8 cellular contexts compared by ENCODE assay signal in the genomic region with DNA sequence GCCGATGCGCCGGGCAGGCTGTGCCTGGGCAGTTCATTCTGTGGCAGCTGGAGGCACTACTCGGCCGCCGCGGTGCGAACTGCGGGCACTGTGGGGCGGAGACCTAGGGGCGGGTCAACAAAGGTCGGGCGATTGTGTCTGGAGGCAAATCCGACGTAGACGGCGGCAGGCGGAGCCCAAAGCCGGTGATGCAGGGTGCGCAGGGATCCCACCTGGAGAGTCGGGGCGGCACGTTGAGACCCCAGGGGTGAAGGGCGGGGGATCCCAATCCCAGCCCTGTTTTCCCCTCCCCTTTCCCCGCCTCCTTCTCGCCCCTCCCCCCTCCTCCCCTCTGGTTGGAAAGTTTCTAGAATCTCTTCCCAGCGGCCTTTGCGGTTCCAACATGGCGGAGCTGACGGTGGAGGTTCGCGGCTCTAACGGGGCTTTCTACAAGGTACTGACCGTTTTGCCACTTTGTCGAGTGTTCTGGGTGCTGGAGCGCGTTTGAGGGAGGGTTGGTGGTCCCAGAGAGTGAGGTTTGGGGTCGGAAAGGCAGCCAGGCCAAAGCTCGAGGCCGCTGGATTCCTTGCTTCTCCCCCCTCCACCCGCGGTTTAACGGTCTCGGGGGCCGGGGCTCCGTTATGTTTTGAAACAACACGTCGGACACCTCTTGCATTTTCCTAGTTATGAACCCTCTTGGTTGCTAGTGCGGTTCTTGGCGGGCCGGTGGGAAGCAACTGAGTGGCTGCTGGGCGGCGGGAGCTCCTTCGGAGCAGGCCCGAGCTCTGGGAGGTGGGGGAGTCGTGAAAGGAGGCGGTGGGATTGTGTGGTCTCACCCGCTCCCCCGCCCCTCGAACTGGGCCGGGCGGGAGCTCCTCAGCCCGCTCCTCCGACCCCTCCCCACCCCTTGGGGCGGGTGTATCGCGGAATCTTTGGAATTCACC. TPM values are rescaled to one million over a fixed set of nuclear protein-coding genes. Genes with fewer than 3 reads are reported as not detected.
A peak's percentile ranks its signal among the peaks of the same experiment; 100 is the strongest.
DNase-seq lines count a peak whose midpoint lies in the region; ATAC-seq, FAIRE-seq and TF ChIP-seq lines count a peak whose summit lies in the region.

A gene (plus strand): TSS at position 367 of the 923 bp plus-strand sequence. CDS start 16 bp downstream, at position 383.

- POLR2A ChIA-PET in HepG2 (lab: Yijun Ruan, JAX): interaction anchor here (0.6 to 2.4 kb wide), 9 partner anchors 13 to 1308 kb away, joined by 3 to 20 read pairs (median 4); a partner anchor contains a TSS

- intact Hi-C loops in CD14-positive monocyte (cut with micrococcal nuclease) (loop anchor here in 1 of 2 donors (5.0 kb wide), 1 partner anchor 75 kb away; a partner anchor contains a TSS), HepG2 (cut with micrococcal nuclease; ENCODE audit: unreplicated experiment) (loop anchor here (1.0 to 5.0 kb wide), 3 partner anchors 44 to 310 kb away; a partner anchor contains a TSS)
- intact Hi-C loops in dendritic cell treated with granulocyte-macrophage colony-stimulating factor and Interleukin-4, amounts not matched to agents 40 ng/mL and 50 ng/mL, for 4 days (cut with micrococcal nuclease): loop anchor here (1.0 to 5.0 kb wide), 2 partner anchors 77 to 310 kb away; a partner anchor contains a TSS

- FAIRE-seq in HepG2 (lab: Jason Lieb, UNC): peak; percentile 42

- peaks cover 2 to 5% of the 10 kb centered on the region in 2 experiments; a peak in 2 of 5 replicates for H3K36me3 ChIP-seq in HepG2 (replicated peaks in 1 of 2; ENCODE audit: control insufficient read depth in 1 of 2, insufficient read depth in 2 of 2, low read length in 2 of 2)

- DNase-seq in CD14-positive monocyte (ENCODE audit: low spot score) (peak; percentile 83), NCI-H69 (lab: John Stamatoyannopoulos, UW) (peak; percentile 96), HepG2 (ENCODE audit: low spot score) (peak; percentile 84)
- DNase-seq in activated CD4-positive, alpha-beta T cell treated with anti-CD3 and anti-CD28 coated beads, Interleukin-2, amount 50 U/mL, for 1 hour: peak; percentile 86
- peak; percentile 92 for DNase-seq in stimulated activated CD4-positive, alpha-beta T cell treated with anti-CD3 and anti-CD28 coated beads, Interleukin-4, amount 100 ng/mL, for 24 hours

- H3K4me2 ChIP-seq in HepG2 (ENCODE audit: low read depth, low read length): peak within 1 kb of the TSS; percentile 92

- no peaks in the 10 kb centered on the region; a peak in 1 of 5 replicates for H3K27me3 ChIP-seq in HepG2 (ENCODE audit: control insufficient read depth in 1 of 2, insufficient read depth in 2 of 2, low read length in 2 of 2)

- H3K4me1 ChIP-seq in HepG2 (ENCODE audit: insufficient read depth, low read length): peaks cover 43% of the 10 kb centered on the region

- H4K20me1 ChIP-seq in HepG2 (ENCODE audit: insufficient read depth, low read length): peaks cover 46% of the 10 kb centered on the region

- no TSS peak for BruUV-seq in HepG2 (replicated peaks; lab: Mats Ljungman, UMichigan)

- peak; percentile 56; the same call in 1 of the 2 replicates for TF ChIP-seq RAD21 in HepG2 (CRISPR knock-in tag; IDR thresholded peaks at IDR 0.05)

- peak within 1 kb of the TSS; percentile 95 to 99 (median 96) for H3K27ac Mint-ChIP-seq in CD14-positive monocyte
- H3K27ac Mint-ChIP-seq in dendritic cell treated with granulocyte-macrophage colony-stimulating factor and Interleukin-4, amounts not matched to agents 40 ng/mL and 50 ng/mL, for 4 days: peak within 1 kb of the TSS; percentile 94

- peak within 1 kb of the TSS; percentile 99 to 100 (median 99) for H3K4me3 ChIP-seq in HepG2 (replicated peaks in 1 of 3; ENCODE audit: insufficient read depth in 1 of 3, low read depth in 2 of 3, low read length in 3 of 3)

- H3K4me1 Mint-ChIP-seq in CD14-positive monocyte: peaks cover 24% of the 10 kb centered on the region
- H3K4me1 Mint-ChIP-seq in dendritic cell treated with granulocyte-macrophage colony-stimulating factor and Interleukin-4, amounts not matched to agents 40 ng/mL and 50 ng/mL, for 4 days (ENCODE audit: low read depth): peaks cover 38% of the 10 kb centered on the region

- ATAC-seq in GM19351 (IDR thresholded peaks at IDR 0.05; ENCODE audit: unreplicated experiment): peak; percentile 95
- ATAC-seq in HG03521 (IDR thresholded peaks at IDR 0.05; ENCODE audit: unreplicated experiment): peak; percentile 99
- ATAC-seq in HepG2: peak; percentile 99

- 2% methylated on average over 19 of the region's 67 CpGs for WGBS in HepG2 (ENCODE audit: low lambda C conversion rate)

- in situ Hi-C loops in HepG2 (cut with HindIII; ENCODE audit: extremely low pct_ligation_motif_present, low pct_unique_long_range_greater_than_20kb): no loop called here

- TF ChIP-seq POLR2A in HepG2 (IDR thresholded peaks at IDR 0.05; ENCODE audit: insufficient read depth in 1 of 2, low read depth in 2 of 2, low read length in 2 of 2): peak; percentile 79 to 92

- TF ChIP-seq CTCF in CD14-positive monocyte (IDR thresholded peaks at IDR 0.05): peak; percentile 69
- peak; percentile 70 for TF ChIP-seq CTCF in HepG2 (CRISPR knock-in tag; IDR thresholded peaks at IDR 0.05)

- H3K9me3 Mint-ChIP-seq in CD14-positive monocyte: no peaks in the 10 kb centered on the region
- no peaks in the 10 kb centered on the region for H3K9me3 Mint-ChIP-seq in dendritic cell treated with granulocyte-macrophage colony-stimulating factor and Interleukin-4, amounts not matched to agents 40 ng/mL and 50 ng/mL, for 4 days

- peaks cover 0 to 2% (median 1%) of the 10 kb centered on the region in 3 donors for H3K27me3 Mint-ChIP-seq in CD14-positive monocyte (ENCODE audit: low read depth in 3 of 3)
- no peaks in the 10 kb centered on the region for H3K27me3 Mint-ChIP-seq in dendritic cell treated with granulocyte-macrophage colony-stimulating factor and Interleukin-4, amounts not matched to agents 40 ng/mL and 50 ng/mL, for 4 days

- H2AFZ ChIP-seq in HepG2 (ENCODE audit: low read length): peak within 1 kb of the TSS; percentile 90

- CTCF ChIA-PET in HepG2 (lab: Yijun Ruan, JAX; ENCODE audit: low intra/inter-chr PET ratio, low total read pairs): no interaction called here

- peak within 1 kb of the TSS; percentile 90 to 96 for H3K4me3 Mint-ChIP-seq in CD14-positive monocyte
- peak within 1 kb of the TSS; percentile 92 for H3K4me3 Mint-ChIP-seq in dendritic cell treated with granulocyte-macrophage colony-stimulating factor and Interleukin-4, amounts not matched to agents 40 ng/mL and 50 ng/mL, for 4 days

- H3K9ac ChIP-seq in HepG2 (ENCODE audit: insufficient read depth, low read depth, low read length): peak within 1 kb of the TSS; percentile 100

- H3K79me2 ChIP-seq in HepG2 (ENCODE audit: insufficient read depth, low read length): peaks cover 51% of the 10 kb centered on the region

- no peaks in the 10 kb centered on the region for H3K9me3 ChIP-seq in HepG2 (ENCODE audit: low read length)

- H3K36me3 Mint-ChIP-seq in CD14-positive monocyte: peaks cover 0 to 15% of the 10 kb centered on the region in 2 donors
- H3K36me3 Mint-ChIP-seq in dendritic cell treated with granulocyte-macrophage colony-stimulating factor and Interleukin-4, amounts not matched to agents 40 ng/mL and 50 ng/mL, for 4 days (ENCODE audit: low read depth): peaks cover 31% of the 10 kb centered on the region

- peak within 1 kb of the TSS; percentile 98 for H3K27ac ChIP-seq in HepG2 (ENCODE audit: extremely low read length, insufficient read depth, low read length)

- TF ChIP-seq EP300 in HepG2 (IDR thresholded peaks at IDR 0.05; ENCODE audit: low read depth in 2 of 2, low read length in 2 of 2) (peak in 1 of 2 experiments; percentile 44; a peak in 2 of 4 replicates), HepG2 (CRISPR knock-in tag; IDR thresholded peaks at IDR 0.05; ENCODE audit: borderline replicate concordance) (no peak; the same call in 1 of the 2 replicates)

TF ChIP-seq in HepG2, 621 proteins besides CTCF, POLR2A, EP300 and RAD21 (continues in another document):
- TF ChIP-seq ZNF143 (CRISPR knock-in tag; IDR thresholded peaks at IDR 0.05) (peak; percentile 86), YEATS2 (CRISPR knock-in tag; IDR thresholded peaks at IDR 0.05; ENCODE audit: borderline replicate concordance) (peak; percentile 67; the same call in 1 of the 2 replicates)
- TF ChIP-seq, protein P1, sequence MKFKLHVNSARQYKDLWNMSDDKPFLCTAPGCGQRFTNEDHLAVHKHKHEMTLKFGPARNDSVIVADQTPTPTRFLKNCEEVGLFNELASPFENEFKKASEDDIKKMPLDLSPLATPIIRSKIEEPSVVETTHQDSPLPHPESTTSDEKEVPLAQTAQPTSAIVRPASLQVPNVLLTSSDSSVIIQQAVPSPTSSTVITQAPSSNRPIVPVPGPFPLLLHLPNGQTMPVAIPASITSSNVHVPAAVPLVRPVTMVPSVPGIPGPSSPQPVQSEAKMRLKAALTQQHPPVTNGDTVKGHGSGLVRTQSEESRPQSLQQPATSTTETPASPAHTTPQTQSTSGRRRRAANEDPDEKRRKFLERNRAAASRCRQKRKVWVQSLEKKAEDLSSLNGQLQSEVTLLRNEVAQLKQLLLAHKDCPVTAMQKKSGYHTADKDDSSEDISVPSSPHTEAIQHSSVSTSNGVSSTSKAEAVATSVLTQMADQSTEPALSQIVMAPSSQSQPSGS (CRISPR knock-in tag; IDR thresholded peaks at IDR 0.05): no peak

RNA-seq across cellular contexts. Expression of the gene that starts here (rescaled TPM):
- polyA plus RNA-seq in CD14-positive monocyte (10 to 100 TPM; 22.4 to 32.3 TPM), HepG2 (2011; rRNA removed) (86.5 and 104 TPM in 2 replicates)
- total RNA-seq in HepG2 (2016; rRNA removed; fragmentation: Illumina TruSeq; extraction: Trizol): 132 and 205 TPM in 2 replicates
- total RNA-seq in HepG2 (2016; cell fraction: cytosol; rRNA removed; fragmentation: Illumina TruSeq; extraction: Trizol; ENCODE audit: low read depth): 37.1 and 44.6 TPM in 2 replicates
- total RNA-seq in HepG2 (2016; cell fraction: insoluble cytoplasmic fraction; rRNA removed; fragmentation: Illumina TruSeq; extraction: Trizol): 135 and 198 TPM in 2 replicates
- 87.8 and 120 TPM in 2 replicates for total RNA-seq in HepG2 (2016; cell fraction: membrane; rRNA removed; fragmentation: Illumina TruSeq; extraction: Trizol)
- 128 and 139 TPM in 2 replicates for total RNA-seq in HepG2 (2016; cell fraction: nucleus; rRNA removed; fragmentation: Illumina TruSeq; extraction: Trizol)
- polyA plus RNA-seq in HepG2 (2011; cell fraction: cytosol; rRNA removed): 82.8 and 98.2 TPM in 2 replicates
- 47.1 and 61.6 TPM in 2 replicates for polyA plus RNA-seq in HepG2 (2011; cell fraction: nucleus; rRNA removed)
- polyA plus RNA-seq in HepG2 (2012): 119 and 140 TPM in 2 replicates
- polyA plus RNA-seq in HepG2 (2016; cell fraction: cytosol; fragmentation: Illumina TruSeq; extraction: Trizol; ENCODE audit: low read depth): 22.4 and 28.0 TPM in 2 replicates
- 179 and 182 TPM in 2 replicates for polyA plus RNA-seq in HepG2 (2016; cell fraction: insoluble cytoplasmic fraction; fragmentation: Illumina TruSeq; extraction: Trizol; ENCODE audit: low read depth)
- polyA plus RNA-seq in HepG2 (2016; cell fraction: membrane; fragmentation: Illumina TruSeq; extraction: Trizol; ENCODE audit: low read depth): 62.8 and 82.1 TPM in 2 replicates
- polyA plus RNA-seq in HepG2 (2016; cell fraction: nucleus; fragmentation: Illumina TruSeq; extraction: Trizol; ENCODE audit: insufficient read depth, low read depth): 103 and 104 TPM in 2 replicates
- 75.9 and 134 TPM in 2 replicates for polyA minus RNA-seq in HepG2 (2011; rRNA and poly(A)+ RNA removed; ENCODE audit: low replicate concordance)
- 87.1 and 98.8 TPM in 2 replicates for polyA minus RNA-seq in HepG2 (2011; cell fraction: cytosol; rRNA and poly(A)+ RNA removed)
- 248 and 258 TPM in 2 replicates for polyA minus RNA-seq in HepG2 (2011; cell fraction: nucleus; rRNA and poly(A)+ RNA removed)

Comparison
In these comparisons a context has a peak if more than half of its experiments do, and no peak if none do; other contexts are left out.
1. Peak in every context shown above with its lines: DNase-seq, ATAC-seq, H3K4me3 ChIP-seq and H3K27ac ChIP-seq.